19 cellular contexts compared by ENCODE assay signal in genomic region chr20:57837208-57838035, GRCh38.
DNase-seq lines count a peak whose midpoint lies in the region; ATAC-seq, FAIRE-seq and TF ChIP-seq lines count a peak whose summit lies in the region.
"Had no signal": no experiment of that assay in that cellular context is flagged by ENCODE, and none has a peak within 500 bp of the region (broad histone marks: within the 10 kb centered on the region; RNA-seq: fewer than 3 reads in every experiment).

No MANE protein-coding gene starts in this region.

- TF ChIP-seq CTCF in glutamatergic neuron (IDR thresholded peaks at IDR 0.05; ENCODE audit: partially characterized antibody, unreplicated experiment): no peak

- peaks cover 18% of the 10 kb centered on the region for H3K27me3 Mint-ChIP-seq in glutamatergic neuron (ENCODE audit: unreplicated experiment)

- H3K27ac Mint-ChIP-seq in glutamatergic neuron (ENCODE audit: unreplicated experiment): no peak overlapping the region
- H3K27ac Mint-ChIP-seq: CD4-positive, CD25-positive, alpha-beta regulatory T cell had no signal

- peaks cover 15% of the 10 kb centered on the region for H3K9me3 Mint-ChIP-seq in glutamatergic neuron (ENCODE audit: unreplicated experiment)
- H3K9me3 Mint-ChIP-seq: CD4-positive, CD25-positive, alpha-beta regulatory T cell had no signal

- no peak overlapping the region for H3K4me3 Mint-ChIP-seq in glutamatergic neuron (ENCODE audit: unreplicated experiment)
- H3K4me3 Mint-ChIP-seq: CD4-positive, CD25-positive, alpha-beta regulatory T cell had no signal

- DNase-seq in HTR-8/SVneo (ENCODE audit: insufficient read length, low spot score) (no peak), NCI-H82 (lab: John Stamatoyannopoulos, UW) (peak; percentile 94), islet precursor cell (peak; percentile 43), urothelium cell line (ENCODE audit: low spot score) (no peak), glutamatergic neuron (no peak)
- DNase-seq: CD4-positive, CD25-positive, alpha-beta regulatory T cell; DMS79; NCI-H1092 treated with DMSO at 0.1 percent for 48 hours; NCI-H146; NCI-H2029; NCI-H2227 treated with DMSO at 0.1 percent for 48 hours; NCI-H510A; NCI-H774; SW 1271 had no signal

- ATAC-seq in GM21367 (IDR thresholded peaks at IDR 0.05; ENCODE audit: unreplicated experiment) (no peak), GM19395 (IDR thresholded peaks at IDR 0.05; ENCODE audit: unreplicated experiment) (no peak)
- ATAC-seq: K562, Right ventricle myocardium inferior had no signal

- peaks cover 25% of the 10 kb centered on the region for H3K4me1 Mint-ChIP-seq in glutamatergic neuron (ENCODE audit: low read depth, unreplicated experiment)
- H3K4me1 Mint-ChIP-seq: CD4-positive, CD25-positive, alpha-beta regulatory T cell had no signal

- no peaks in the 10 kb centered on the region for H3K36me3 Mint-ChIP-seq in glutamatergic neuron (ENCODE audit: unreplicated experiment)
- H3K36me3 Mint-ChIP-seq: CD4-positive, CD25-positive, alpha-beta regulatory T cell had no signal

- peak; percentile 64 for FAIRE-seq in HTR-8/SVneo (lab: Jason Lieb, UNC)
- peak; percentile 23 for FAIRE-seq in urothelium cell line (lab: Jason Lieb, UNC)
- FAIRE-seq: K562, RCC 7860 had no signal

Comparison
In these comparisons a context has a peak if more than half of its experiments do, and no peak if none do; other contexts are left out.
1. DNase-seq: peak in NCI-H82 (single experiment) and islet precursor cell (single experiment); none in HTR-8/SVneo (single experiment), urothelium cell line (single experiment) and glutamatergic neuron (single experiment).